ENCODE assay signal across 17 cellular contexts in genomic region chr5:2697446-2698200, GRCh38. TPM values are rescaled to one million over a fixed set of nuclear protein-coding genes. Genes with fewer than 3 reads are reported as not detected.
A peak's percentile ranks its signal among the peaks of the same experiment; 100 is the strongest.
DNase-seq lines count a peak whose midpoint lies in the region; ATAC-seq and TF ChIP-seq lines count a peak whose summit lies in the region.
"Had no signal": no experiment of that assay in that cellular context is flagged by ENCODE, and none has a peak within 500 bp of the region (broad histone marks: within the 10 kb centered on the region; RNA-seq: fewer than 3 reads in every experiment).

No MANE protein-coding gene starts in this region.

- no peaks in the 10 kb centered on the region for H3K27me3 Mint-ChIP-seq in osteocyte (ENCODE audit: unreplicated experiment)
- H3K27me3 Mint-ChIP-seq: CD4-positive, alpha-beta memory T cell had no signal

- no peak overlapping the region for H3K4me3 ChIP-seq in fibroblast of mammary gland (ENCODE audit: control insufficient read depth, low read depth, low read length)
- H3K4me3 ChIP-seq: A549 had no signal

- ATAC-seq in HG03097 (IDR thresholded peaks at IDR 0.05; ENCODE audit: low FRiP score, unreplicated experiment) (no peak), HG03108 (IDR thresholded peaks at IDR 0.05; ENCODE audit: unreplicated experiment) (no peak)
- ATAC-seq: A549, HCT116 had no signal

- H3K4me1 Mint-ChIP-seq in osteocyte (ENCODE audit: unreplicated experiment), result no peaks in the 10 kb centered on the region
- H3K4me1 Mint-ChIP-seq: CD4-positive, alpha-beta memory T cell had no signal

- H3K36me3 Mint-ChIP-seq in osteocyte (ENCODE audit: unreplicated experiment), result no peaks in the 10 kb centered on the region
- H3K36me3 Mint-ChIP-seq: CD4-positive, alpha-beta memory T cell had no signal

- TF ChIP-seq CTCF in fibroblast of mammary gland (conservative IDR thresholded peaks at IDR 0.05; ENCODE audit: control insufficient read depth, insufficient read depth, low read depth, low read length), result no peak
- no peak for TF ChIP-seq CTCF in osteocyte (IDR thresholded peaks at IDR 0.05)

- H3K27ac Mint-ChIP-seq in osteocyte (ENCODE audit: unreplicated experiment), result no peak overlapping the region
- H3K27ac Mint-ChIP-seq: CD4-positive, alpha-beta memory T cell had no signal

- DNase-seq in HT1080 (ENCODE audit: low read depth), result peak; percentile 24
- peak; percentile 84 for DNase-seq in SW480 (ENCODE audit: low spot score)
- DNase-seq in fibroblast of mammary gland (ENCODE audit: low read depth), result peak; percentile 61
- DNase-seq in osteocyte (ENCODE audit: extremely low spot score, unreplicated experiment), result peak; percentile 69
- DNase-seq in GOT3 (lab: John Stamatoyannopoulos, UW), result no peak
- DNase-seq in NCI-H446 (lab: John Stamatoyannopoulos, UW), result no peak
- DNase-seq: BE2C; CD4-positive, alpha-beta memory T cell; DMS79; EL; IMR-90 had no signal

- no peak overlapping the region for H3K4me3 Mint-ChIP-seq in osteocyte (ENCODE audit: unreplicated experiment)
- H3K4me3 Mint-ChIP-seq: CD4-positive, alpha-beta memory T cell had no signal

- peaks cover 39% of the 10 kb centered on the region for H3K9me3 Mint-ChIP-seq in osteocyte (ENCODE audit: unreplicated experiment)

RNA-seq across cellular contexts. Expression of gene IRX2, which starts 53.9 kb away (rescaled TPM):
- total RNA-seq in HT1080 (2014; rRNA removed; shearing (Covaris generic)), result 10.8 and 11.4 TPM in 2 replicates
- polyA plus RNA-seq in HT1080 (2015; cell fraction: cytosol; rRNA removed), result 8.0 and 8.7 TPM in 2 replicates
- polyA plus RNA-seq in HT1080 (2015; cell fraction: nucleus; rRNA removed), result 8.9 TPM in 2 replicates
- total RNA-seq in osteocyte, result 17.1 and 17.5 TPM in 2 replicates
- total RNA-seq: CD4-positive, alpha-beta memory T cell; H4 had no signal
- polyA plus RNA-seq: AG04450; CD4-positive, alpha-beta memory T cell had no signal

Comparison
In these comparisons a context has a peak if more than half of its experiments do, and no peak if none do; other contexts are left out.
1. DNase-seq: peak in HT1080 (single experiment), SW480 (single experiment), fibroblast of mammary gland (single experiment) and osteocyte (single experiment); none in GOT3 (single experiment) and NCI-H446 (0 of 2).